8 cellular contexts compared by ENCODE assay signal in the genomic region with DNA sequence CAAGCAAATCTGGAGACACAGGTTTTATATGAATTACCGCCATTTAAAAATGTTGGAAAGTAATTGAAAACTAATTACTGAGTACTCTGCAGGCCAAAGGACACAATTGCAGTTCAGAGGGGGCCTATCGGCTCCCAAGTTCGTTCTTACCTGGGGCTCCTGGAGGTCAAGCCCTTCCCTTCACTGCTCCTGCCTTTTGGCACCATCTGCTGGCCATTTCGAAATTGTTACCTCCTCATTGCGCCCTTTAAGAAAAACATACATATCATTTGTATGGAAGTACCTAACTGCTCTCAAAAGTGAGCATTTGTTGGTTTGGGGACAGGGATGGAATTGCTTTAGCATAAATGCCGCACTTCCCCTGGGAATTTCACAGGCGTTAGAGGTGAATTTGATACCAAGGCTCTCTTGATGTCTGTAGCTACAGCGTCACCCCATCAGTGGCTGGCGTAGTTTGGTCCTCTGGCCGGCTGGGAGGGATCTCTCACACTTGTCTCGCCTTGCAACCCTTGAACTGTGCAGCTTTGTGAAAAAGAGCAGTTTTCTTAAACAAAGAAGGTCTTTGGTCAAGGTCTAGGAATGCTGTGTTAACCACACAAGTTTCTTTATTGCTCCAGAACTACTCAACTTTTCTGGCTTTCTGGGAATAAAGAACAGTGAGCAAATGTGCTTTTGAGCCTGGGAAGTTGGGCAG.
DNase-seq lines count a peak whose midpoint lies in the region; ATAC-seq and TF ChIP-seq lines count a peak whose summit lies in the region.

No MANE protein-coding gene starts in this region.

- TF ChIP-seq POLR2A in HCT116 (IDR thresholded peaks at IDR 0.05; ENCODE audit: borderline replicate concordance, extremely low read depth, insufficient read depth, insufficient read length) (no peak), tibial nerve (IDR thresholded peaks at IDR 0.05) (no peak)

- intact Hi-C loops in HCT116 (cut with micrococcal nuclease) (loop anchor here (1.0 to 10.0 kb wide), 5 partner anchors 40 to 307 kb away; no protein-coding TSS in a partner anchor), ascending aorta (cut with DNase I) (no loop called here)

- H2AFZ ChIP-seq in HCT116 (ENCODE audit: low read depth, low read length, poor library complexity, severe bottlenecking) = no peak overlapping the region

- H3K79me2 ChIP-seq in HCT116 (ENCODE audit: insufficient read depth, low read length) = no peaks in the 10 kb centered on the region

- H3K27me3 ChIP-seq in HCT116 (ENCODE audit: insufficient read depth, low read length) = no peaks in the 10 kb centered on the region
- no peaks in the 10 kb centered on the region for H3K27me3 ChIP-seq in ascending aorta
- H3K27me3 ChIP-seq in tibial nerve = no peaks in the 10 kb centered on the region

- H3K9me3 ChIP-seq in HCT116 (ENCODE audit: control insufficient read depth in 1 of 2, insufficient read depth in 1 of 2, low read depth in 1 of 2, low read length in 2 of 2) = no peaks in the 10 kb centered on the region
- H3K9me3 ChIP-seq in ascending aorta = no peaks in the 10 kb centered on the region
- no peaks in the 10 kb centered on the region for H3K9me3 ChIP-seq in tibial nerve

- peak; percentile 67 to 87 (median 73) for TF ChIP-seq CTCF in HCT116 (IDR thresholded peaks at IDR 0.05 in 2 of 3, conservative IDR thresholded peaks at IDR 0.05 in 1 of 3; ENCODE audit: borderline replicate concordance in 1 of 3, insufficient read depth in 1 of 3, low read depth in 2 of 3, low read length in 2 of 3)
- TF ChIP-seq CTCF in ascending aorta (IDR thresholded peaks at IDR 0.05) = peak in 2 of 3 experiments; percentile 7 to 59
- peak in 4 of 5 experiments; percentile 30 to 59 (median 34) for TF ChIP-seq CTCF in tibial nerve (IDR thresholded peaks at IDR 0.05)

- DNase-seq in activated T-cell treated with anti-CD3 and anti-CD28 coated beads for 48 hours (ENCODE audit: low read depth) = peak; percentile 25
- no peak for DNase-seq in activated T-cell treated with anti-CD3 and anti-CD28 coated beads, Interleukin-2, amount 50 U/mL, for 1 hour
- DNase-seq in HCT116 (ENCODE audit: low read depth, low spot score) = peak; percentile 48
- peak; percentile 13 for DNase-seq in NCI-H2171 (lab: John Stamatoyannopoulos, UW)
- no peak for DNase-seq in ascending aorta (ENCODE audit: low spot score in 2 of 2)
- DNase-seq in kidney tubule cell (ENCODE audit: low spot score) = peak; percentile 61
- DNase-seq in tibial nerve (ENCODE audit: low spot score in 2 of 2) = peak in 1 of 2 donors; percentile 51

- H3K36me3 ChIP-seq in HCT116 (ENCODE audit: control insufficient read depth in 1 of 2, insufficient read depth in 2 of 2, low read length in 2 of 2) = no peaks in the 10 kb centered on the region; a peak in 1 of 4 replicates
- peaks cover 4 to 22% of the 10 kb centered on the region in 2 donors for H3K36me3 ChIP-seq in ascending aorta
- peaks cover 0 to 35% (median 0%) of the 10 kb centered on the region in 3 donors for H3K36me3 ChIP-seq in tibial nerve

- peak; percentile 89 for TF ChIP-seq RAD21 in HCT116 (IDR thresholded peaks at IDR 0.05; ENCODE audit: low read depth)

- CTCF ChIA-PET in HCT116 (lab: Charles Lee) = interaction anchor here (1.0 to 1.3 kb wide), 4 partner anchors 11 to 509 kb away, joined by 3 to 6 read pairs (median 4); no protein-coding TSS in a partner anchor

- H3K9ac ChIP-seq in HCT116 (ENCODE audit: low read length) = no peak overlapping the region

- 24 to 37% methylated on average over 11 of the region's 11 CpGs for WGBS in tibial nerve, 2 donors

- POLR2A ChIA-PET in HCT116 (lab: Charles Lee) = no interaction called here

- peak in 1 of 2 donors; percentile 28 for TF ChIP-seq EP300 in tibial nerve (IDR thresholded peaks at IDR 0.05)

- H3K4me1 ChIP-seq in HCT116 (ENCODE audit: control insufficient read depth in 1 of 2, insufficient read depth in 2 of 2, low read length in 2 of 2) (no peaks in the 10 kb centered on the region), ascending aorta (no peaks in the 10 kb centered on the region), tibial nerve (peaks cover 0 to 15% (median 5%) of the 10 kb centered on the region in 4 donors)

- peak; percentile 92 for ATAC-seq in HCT116
- ATAC-seq in GM18498 (IDR thresholded peaks at IDR 0.05; ENCODE audit: unreplicated experiment) = no peak

- H3K27ac ChIP-seq in HCT116 (ENCODE audit: low read depth, low read length) (no peak overlapping the region), ascending aorta (no peak overlapping the region), tibial nerve (peak overlapping the region in 2 of 4 donors; percentile 2 to 71)

- H4K20me1 ChIP-seq in HCT116 (ENCODE audit: insufficient read depth) = no peaks in the 10 kb centered on the region

- no peaks in the 10 kb centered on the region for H3K9me2 ChIP-seq in HCT116 (ENCODE audit: insufficient read depth)

- BruUV-seq in HCT116 (replicated peaks; lab: Mats Ljungman, UMichigan) = no TSS peak

- RAD21 ChIA-PET in HCT116 (lab: Charles Lee; ENCODE audit: low non-redundant PET in 1 of 2, low total read pairs in 2 of 2, uncharacterized antibody in 2 of 2, unreplicated experiment in 2 of 2) = no interaction called here

- H3K4me3 ChIP-seq in HCT116 (replicated peaks in 1 of 2; ENCODE audit: low read depth in 1 of 2, low read length in 2 of 2) (no peak overlapping the region), ascending aorta (no peak overlapping the region), tibial nerve (no peak overlapping the region)

- no peak overlapping the region for H3K4me2 ChIP-seq in HCT116 (ENCODE audit: low read length)

TF ChIP-seq in HCT116, 20 proteins besides CTCF, POLR2A, EP300 and RAD21:
- TF ChIP-seq, protein P1, sequence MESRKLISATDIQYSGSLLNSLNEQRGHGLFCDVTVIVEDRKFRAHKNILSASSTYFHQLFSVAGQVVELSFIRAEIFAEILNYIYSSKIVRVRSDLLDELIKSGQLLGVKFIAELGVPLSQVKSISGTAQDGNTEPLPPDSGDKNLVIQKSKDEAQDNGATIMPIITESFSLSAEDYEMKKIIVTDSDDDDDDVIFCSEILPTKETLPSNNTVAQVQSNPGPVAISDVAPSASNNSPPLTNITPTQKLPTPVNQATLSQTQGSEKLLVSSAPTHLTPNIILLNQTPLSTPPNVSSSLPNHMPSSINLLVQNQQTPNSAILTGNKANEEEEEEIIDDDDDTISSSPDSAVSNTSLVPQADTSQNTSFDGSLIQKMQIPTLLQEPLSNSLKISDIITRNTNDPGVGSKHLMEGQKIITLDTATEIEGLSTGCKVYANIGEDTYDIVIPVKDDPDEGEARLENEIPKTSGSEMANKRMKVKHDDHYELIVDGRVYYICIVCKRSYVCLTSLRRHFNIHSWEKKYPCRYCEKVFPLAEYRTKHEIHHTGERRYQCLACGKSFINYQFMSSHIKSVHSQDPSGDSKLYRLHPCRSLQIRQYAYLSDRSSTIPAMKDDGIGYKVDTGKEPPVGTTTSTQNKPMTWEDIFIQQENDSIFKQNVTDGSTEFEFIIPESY (IDR thresholded peaks at IDR 0.05; ENCODE audit: extremely low read depth, insufficient replicate concordance, low read length) = no peak
- no peak for TF ChIP-seq YY1 (IDR thresholded peaks at IDR 0.05; ENCODE audit: extremely low read depth, insufficient replicate concordance, low read depth, low read length)
- TF ChIP-seq ZFX (IDR thresholded peaks at IDR 0.05) = no peak
- no peak for TF ChIP-seq POLR2AphosphoS5 (IDR thresholded peaks at IDR 0.05; ENCODE audit: low read depth, low read length)
- no peak for TF ChIP-seq EGR1 (IDR thresholded peaks at IDR 0.05; ENCODE audit: low read depth)
- no peak for TF ChIP-seq FOSL1 (IDR thresholded peaks at IDR 0.05; ENCODE audit: low read depth)
- no peak for TF ChIP-seq SP1 (IDR thresholded peaks at IDR 0.05; ENCODE audit: low read depth)
- no peak for TF ChIP-seq SRF (IDR thresholded peaks at IDR 0.05; ENCODE audit: low read depth)
- no peak for TF ChIP-seq EZH2phosphoT487 (IDR thresholded peaks at IDR 0.05; ENCODE audit: borderline replicate concordance)
- no peak for TF ChIP-seq MAX (IDR thresholded peaks at IDR 0.05)

Comparison
In these comparisons a context has a peak if more than half of its experiments do, and no peak if none do; other contexts are left out.
1. DNase-seq: peak in activated T-cell treated with anti-CD3 and anti-CD28 coated beads for 48 hours (single experiment), HCT116 (single experiment), NCI-H2171 (single experiment) and kidney tubule cell (single experiment); none in activated T-cell treated with anti-CD3 and anti-CD28 coated beads, Interleukin-2, amount 50 U/mL, for 1 hour (single experiment) and ascending aorta (0 of 2).
2. Peak in every context shown above with its lines, with median percentiles within 50 percentile points of each other: CTCF ChIP-seq.